In the genomic region with DNA sequence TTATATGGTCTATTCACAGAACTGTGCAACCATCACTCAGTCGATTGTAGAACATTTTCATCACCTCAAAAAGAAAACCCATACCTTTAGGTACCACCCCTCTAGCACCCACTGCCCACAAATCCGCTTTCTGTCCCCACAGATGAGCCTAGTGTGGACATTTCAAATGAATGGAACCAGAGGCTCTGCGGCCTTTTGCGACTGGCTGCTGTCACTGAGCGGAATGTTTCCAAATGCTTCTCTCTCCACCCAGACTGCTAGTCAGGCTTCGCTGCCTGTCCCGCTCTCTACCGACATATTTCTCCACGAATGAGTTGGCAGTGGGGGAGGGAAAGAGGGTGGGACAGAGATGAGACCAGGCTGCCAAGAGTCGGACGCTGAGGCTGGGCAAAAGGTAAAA, we compare ENCODE assay signal across 1 cellular context.
TF ChIP-seq lines count a peak whose summit lies in the region.

No MANE protein-coding gene starts in this region.

TF ChIP-seq in HepG2, 621 proteins besides CTCF, POLR2A, EP300 and RAD21:
- TF ChIP-seq, protein P1, sequence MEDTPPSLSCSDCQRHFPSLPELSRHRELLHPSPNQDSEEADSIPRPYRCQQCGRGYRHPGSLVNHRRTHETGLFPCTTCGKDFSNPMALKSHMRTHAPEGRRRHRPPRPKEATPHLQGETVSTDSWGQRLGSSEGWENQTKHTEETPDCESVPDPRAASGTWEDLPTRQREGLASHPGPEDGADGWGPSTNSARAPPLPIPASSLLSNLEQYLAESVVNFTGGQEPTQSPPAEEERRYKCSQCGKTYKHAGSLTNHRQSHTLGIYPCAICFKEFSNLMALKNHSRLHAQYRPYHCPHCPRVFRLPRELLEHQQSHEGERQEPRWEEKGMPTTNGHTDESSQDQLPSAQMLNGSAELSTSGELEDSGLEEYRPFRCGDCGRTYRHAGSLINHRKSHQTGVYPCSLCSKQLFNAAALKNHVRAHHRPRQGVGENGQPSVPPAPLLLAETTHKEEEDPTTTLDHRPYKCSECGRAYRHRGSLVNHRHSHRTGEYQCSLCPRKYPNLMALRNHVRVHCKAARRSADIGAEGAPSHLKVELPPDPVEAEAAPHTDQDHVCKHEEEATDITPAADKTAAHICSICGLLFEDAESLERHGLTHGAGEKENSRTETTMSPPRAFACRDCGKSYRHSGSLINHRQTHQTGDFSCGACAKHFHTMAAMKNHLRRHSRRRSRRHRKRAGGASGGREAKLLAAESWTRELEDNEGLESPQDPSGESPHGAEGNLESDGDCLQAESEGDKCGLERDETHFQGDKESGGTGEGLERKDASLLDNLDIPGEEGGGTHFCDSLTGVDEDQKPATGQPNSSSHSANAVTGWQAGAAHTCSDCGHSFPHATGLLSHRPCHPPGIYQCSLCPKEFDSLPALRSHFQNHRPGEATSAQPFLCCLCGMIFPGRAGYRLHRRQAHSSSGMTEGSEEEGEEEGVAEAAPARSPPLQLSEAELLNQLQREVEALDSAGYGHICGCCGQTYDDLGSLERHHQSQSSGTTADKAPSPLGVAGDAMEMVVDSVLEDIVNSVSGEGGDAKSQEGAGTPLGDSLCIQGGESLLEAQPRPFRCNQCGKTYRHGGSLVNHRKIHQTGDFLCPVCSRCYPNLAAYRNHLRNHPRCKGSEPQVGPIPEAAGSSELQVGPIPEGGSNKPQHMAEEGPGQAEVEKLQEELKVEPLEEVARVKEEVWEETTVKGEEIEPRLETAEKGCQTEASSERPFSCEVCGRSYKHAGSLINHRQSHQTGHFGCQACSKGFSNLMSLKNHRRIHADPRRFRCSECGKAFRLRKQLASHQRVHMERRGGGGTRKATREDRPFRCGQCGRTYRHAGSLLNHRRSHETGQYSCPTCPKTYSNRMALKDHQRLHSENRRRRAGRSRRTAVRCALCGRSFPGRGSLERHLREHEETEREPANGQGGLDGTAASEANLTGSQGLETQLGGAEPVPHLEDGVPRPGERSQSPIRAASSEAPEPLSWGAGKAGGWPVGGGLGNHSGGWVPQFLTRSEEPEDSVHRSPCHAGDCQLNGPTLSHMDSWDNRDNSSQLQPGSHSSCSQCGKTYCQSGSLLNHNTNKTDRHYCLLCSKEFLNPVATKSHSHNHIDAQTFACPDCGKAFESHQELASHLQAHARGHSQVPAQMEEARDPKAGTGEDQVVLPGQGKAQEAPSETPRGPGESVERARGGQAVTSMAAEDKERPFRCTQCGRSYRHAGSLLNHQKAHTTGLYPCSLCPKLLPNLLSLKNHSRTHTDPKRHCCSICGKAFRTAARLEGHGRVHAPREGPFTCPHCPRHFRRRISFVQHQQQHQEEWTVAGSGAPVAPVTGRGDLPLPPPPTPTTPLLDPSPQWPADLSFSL (CRISPR knock-in tag; IDR thresholded peaks at IDR 0.05): no peak
- TF ChIP-seq PPARG (CRISPR knock-in tag; conservative IDR thresholded peaks at IDR 0.05) (no peak), IKZF1 (IDR thresholded peaks at IDR 0.05) (no peak), ZNF7 (CRISPR knock-in tag; IDR thresholded peaks at IDR 0.05) (peak; percentile 93), ZNF879 (CRISPR knock-in tag; IDR thresholded peaks at IDR 0.05) (no peak), CENPT (CRISPR knock-in tag; IDR thresholded peaks at IDR 0.05; ENCODE audit: low read depth) (no peak)
- TF ChIP-seq, protein P2, sequence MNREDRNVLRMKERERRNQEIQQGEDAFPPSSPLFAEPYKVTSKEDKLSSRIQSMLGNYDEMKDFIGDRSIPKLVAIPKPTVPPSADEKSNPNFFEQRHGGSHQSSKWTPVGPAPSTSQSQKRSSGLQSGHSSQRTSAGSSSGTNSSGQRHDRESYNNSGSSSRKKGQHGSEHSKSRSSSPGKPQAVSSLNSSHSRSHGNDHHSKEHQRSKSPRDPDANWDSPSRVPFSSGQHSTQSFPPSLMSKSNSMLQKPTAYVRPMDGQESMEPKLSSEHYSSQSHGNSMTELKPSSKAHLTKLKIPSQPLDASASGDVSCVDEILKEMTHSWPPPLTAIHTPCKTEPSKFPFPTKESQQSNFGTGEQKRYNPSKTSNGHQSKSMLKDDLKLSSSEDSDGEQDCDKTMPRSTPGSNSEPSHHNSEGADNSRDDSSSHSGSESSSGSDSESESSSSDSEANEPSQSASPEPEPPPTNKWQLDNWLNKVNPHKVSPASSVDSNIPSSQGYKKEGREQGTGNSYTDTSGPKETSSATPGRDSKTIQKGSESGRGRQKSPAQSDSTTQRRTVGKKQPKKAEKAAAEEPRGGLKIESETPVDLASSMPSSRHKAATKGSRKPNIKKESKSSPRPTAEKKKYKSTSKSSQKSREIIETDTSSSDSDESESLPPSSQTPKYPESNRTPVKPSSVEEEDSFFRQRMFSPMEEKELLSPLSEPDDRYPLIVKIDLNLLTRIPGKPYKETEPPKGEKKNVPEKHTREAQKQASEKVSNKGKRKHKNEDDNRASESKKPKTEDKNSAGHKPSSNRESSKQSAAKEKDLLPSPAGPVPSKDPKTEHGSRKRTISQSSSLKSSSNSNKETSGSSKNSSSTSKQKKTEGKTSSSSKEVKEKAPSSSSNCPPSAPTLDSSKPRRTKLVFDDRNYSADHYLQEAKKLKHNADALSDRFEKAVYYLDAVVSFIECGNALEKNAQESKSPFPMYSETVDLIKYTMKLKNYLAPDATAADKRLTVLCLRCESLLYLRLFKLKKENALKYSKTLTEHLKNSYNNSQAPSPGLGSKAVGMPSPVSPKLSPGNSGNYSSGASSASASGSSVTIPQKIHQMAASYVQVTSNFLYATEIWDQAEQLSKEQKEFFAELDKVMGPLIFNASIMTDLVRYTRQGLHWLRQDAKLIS (CRISPR knock-in tag; IDR thresholded peaks at IDR 0.05): no peak
- TF ChIP-seq, protein P3, sequence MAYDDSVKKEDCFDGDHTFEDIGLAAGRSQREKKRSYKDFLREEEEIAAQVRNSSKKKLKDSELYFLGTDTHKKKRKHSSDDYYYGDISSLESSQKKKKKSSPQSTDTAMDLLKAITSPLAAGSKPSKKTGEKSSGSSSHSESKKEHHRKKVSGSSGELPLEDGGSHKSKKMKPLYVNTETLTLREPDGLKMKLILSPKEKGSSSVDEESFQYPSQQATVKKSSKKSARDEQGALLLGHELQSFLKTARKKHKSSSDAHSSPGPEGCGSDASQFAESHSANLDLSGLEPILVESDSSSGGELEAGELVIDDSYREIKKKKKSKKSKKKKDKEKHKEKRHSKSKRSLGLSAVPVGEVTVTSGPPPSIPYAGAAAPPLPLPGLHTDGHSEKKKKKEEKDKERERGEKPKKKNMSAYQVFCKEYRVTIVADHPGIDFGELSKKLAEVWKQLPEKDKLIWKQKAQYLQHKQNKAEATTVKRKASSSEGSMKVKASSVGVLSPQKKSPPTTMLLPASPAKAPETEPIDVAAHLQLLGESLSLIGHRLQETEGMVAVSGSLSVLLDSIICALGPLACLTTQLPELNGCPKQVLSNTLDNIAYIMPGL (CRISPR knock-in tag; IDR thresholded peaks at IDR 0.05; ENCODE audit: borderline replicate concordance in 1 of 2, low read depth in 1 of 2): no peak
